Comparison of ENCODE assay signal across 8 cellular contexts in genomic region chr17:77404812-77405581, GRCh38.
DNase-seq lines count a peak whose midpoint lies in the region; ATAC-seq and TF ChIP-seq lines count a peak whose summit lies in the region.

No MANE protein-coding gene starts in this region.

- in situ Hi-C loops in KBM-7 (cut with MboI; ENCODE audit: low pct_unique_long_range_greater_than_20kb, low sequenced_read_pairs) = no loop called here

- H3K4me3 ChIP-seq in ACC112 (ENCODE audit: low read depth, low read length) (no peak overlapping the region), epithelial cell of esophagus (ENCODE audit: low read length) (no peak overlapping the region), vagina (peak overlapping the region in 1 of 2 donors; percentile 5)

- peak overlapping the region; percentile 92 for H3K27ac Mint-ChIP-seq in activated CD8-positive, alpha-beta T cell treated with anti-CD3 and anti-CD28 coated beads for 36 hours

- H3K9me3 ChIP-seq in vagina = no peaks in the 10 kb centered on the region

- ATAC-seq in GM19438 (IDR thresholded peaks at IDR 0.05; ENCODE audit: low read depth, unreplicated experiment) = peak; percentile 50
- ATAC-seq in activated CD8-positive, alpha-beta T cell treated with anti-CD3 and anti-CD28 coated beads for 36 hours = peak; percentile 76

- intact Hi-C loops in activated CD8-positive, alpha-beta T cell treated with anti-CD3 and anti-CD28 coated beads for 36 hours (cut with micrococcal nuclease) = loop anchor here (5.0 kb wide), 1 partner anchor 47 kb away; no protein-coding TSS in a partner anchor
- intact Hi-C loops in vagina (cut with DNase I) = no loop called here

- POLR2A ChIA-PET in activated CD8-positive, alpha-beta T cell treated with anti-CD3 and anti-CD28 coated beads for 36 hours (lab: Charles Lee) = interaction anchor here (0.7 to 3.9 kb wide), 17 partner anchors 9 to 80 kb away, joined by 3 to 31 read pairs (median 4); no protein-coding TSS in a partner anchor

- peaks cover 93% of the 10 kb centered on the region for H3K4me1 Mint-ChIP-seq in activated CD8-positive, alpha-beta T cell treated with anti-CD3 and anti-CD28 coated beads for 36 hours (ENCODE audit: low read depth)

- no peak for TF ChIP-seq CTCF in activated CD8-positive, alpha-beta T cell treated with anti-CD3 and anti-CD28 coated beads for 36 hours (IDR thresholded peaks at IDR 0.05)
- no peak for TF ChIP-seq CTCF in epithelial cell of esophagus (IDR thresholded peaks at IDR 0.05; ENCODE audit: insufficient read depth, low read depth, low read length, missing control alignments)
- TF ChIP-seq CTCF in vagina (IDR thresholded peaks at IDR 0.05) = no peak

- peaks cover 34% of the 10 kb centered on the region for H3K36me3 Mint-ChIP-seq in activated CD8-positive, alpha-beta T cell treated with anti-CD3 and anti-CD28 coated beads for 36 hours (ENCODE audit: low read depth)

- no peaks in the 10 kb centered on the region for H3K27me3 Mint-ChIP-seq in activated CD8-positive, alpha-beta T cell treated with anti-CD3 and anti-CD28 coated beads for 36 hours

- H3K27me3 ChIP-seq in ACC112 (ENCODE audit: insufficient read depth, low read length) (no peaks in the 10 kb centered on the region), vagina (no peaks in the 10 kb centered on the region)

- H3K4me3 Mint-ChIP-seq in activated CD8-positive, alpha-beta T cell treated with anti-CD3 and anti-CD28 coated beads for 36 hours = peak overlapping the region; percentile 87

- DNase-seq in KBM-7 (peak; percentile 57), epithelial cell of esophagus (ENCODE audit: low read depth) (peak; percentile 69), pulmonary artery endothelial cell (ENCODE audit: low read depth, low spot score) (peak; percentile 49), vagina (ENCODE audit: extremely low spot score in 2 of 2) (no peak), NCI-H446 treated with DMSO at 0.1 percent for 48 hours (lab: John Stamatoyannopoulos, UW) (no peak)
- DNase-seq in activated CD8-positive, alpha-beta T cell treated with anti-CD3 and anti-CD28 coated beads for 36 hours = peak; percentile 96

- H3K4me1 ChIP-seq in ACC112 (ENCODE audit: control insufficient read depth, insufficient read depth, low read length, unreplicated experiment) (peaks cover 64% of the 10 kb centered on the region), vagina (peaks cover 78% of the 10 kb centered on the region)

- TF ChIP-seq POLR2A in vagina (IDR thresholded peaks at IDR 0.05) = no peak

- no peaks in the 10 kb centered on the region for H3K9me3 Mint-ChIP-seq in activated CD8-positive, alpha-beta T cell treated with anti-CD3 and anti-CD28 coated beads for 36 hours

- H3K36me3 ChIP-seq in ACC112 (ENCODE audit: insufficient read depth, low read length) (no peaks in the 10 kb centered on the region), vagina (peaks cover 0 to 12% of the 10 kb centered on the region in 2 donors)

- CTCF ChIA-PET in activated CD8-positive, alpha-beta T cell treated with anti-CD3 and anti-CD28 coated beads for 36 hours (lab: Charles Lee) = interaction anchor here (1.0 to 13.5 kb wide), 12 partner anchors 13 to 90 kb away, joined by 3 to 124 read pairs (median 4); no protein-coding TSS in a partner anchor

- peak overlapping the region; percentile 51 for H3K27ac ChIP-seq in ACC112 (ENCODE audit: low read depth, low read length)
- H3K27ac ChIP-seq in vagina = peak overlapping the region; percentile 90

- peaks cover 66% of the 10 kb centered on the region for H3K79me2 ChIP-seq in ACC112 (ENCODE audit: control insufficient read depth, insufficient read depth, low read length, unreplicated experiment)

- H2AFZ ChIP-seq in ACC112 (ENCODE audit: low read length, unreplicated experiment) = no peak overlapping the region

Comparison
In these comparisons a context has a peak if more than half of its experiments do, and no peak if none do; other contexts are left out.
1. DNase-seq: peak in KBM-7 (single experiment), activated CD8-positive, alpha-beta T cell treated with anti-CD3 and anti-CD28 coated beads for 36 hours (single experiment), epithelial cell of esophagus (single experiment) and pulmonary artery endothelial cell (single experiment); none in vagina (0 of 2) and NCI-H446 treated with DMSO at 0.1 percent for 48 hours (single experiment).